14 cellular contexts compared by ENCODE assay signal in genomic region chr1:81406292-81406691, GRCh38.
DNase-seq lines count a peak whose midpoint lies in the region; ATAC-seq and TF ChIP-seq lines count a peak whose summit lies in the region.
"Had no signal": no experiment of that assay in that cellular context is flagged by ENCODE, and none has a peak within 500 bp of the region (broad histone marks: within the 10 kb centered on the region; RNA-seq: fewer than 3 reads in every experiment).

No MANE protein-coding gene starts in this region.

- no peaks in the 10 kb centered on the region for H3K27me3 ChIP-seq in adipocyte (replicated peaks; ENCODE audit: control insufficient read depth, insufficient read depth, low read length)
- H3K27me3 ChIP-seq in iPS-20b (ENCODE audit: insufficient read depth, low read length): no peaks in the 10 kb centered on the region
- H3K27me3 ChIP-seq in upper lobe of left lung: no peaks in the 10 kb centered on the region
- H3K27me3 ChIP-seq: SJSA1 had no signal

- H3K9ac ChIP-seq in adipocyte (ENCODE audit: low read length) (no peak overlapping the region), iPS-20b (ENCODE audit: low read depth, low read length) (no peak overlapping the region)

- H3K9me3 Mint-ChIP-seq in type B pancreatic cell: no peaks in the 10 kb centered on the region
- H3K9me3 Mint-ChIP-seq: IgD-negative memory B cell had no signal

- TF ChIP-seq POLR2A in upper lobe of left lung (IDR thresholded peaks at IDR 0.05): no peak

- H3K27ac Mint-ChIP-seq in type B pancreatic cell: no peak overlapping the region
- H3K27ac Mint-ChIP-seq: IgD-negative memory B cell had no signal

- no peaks in the 10 kb centered on the region for H3K36me3 Mint-ChIP-seq in type B pancreatic cell
- H3K36me3 Mint-ChIP-seq: IgD-negative memory B cell had no signal

- H3K4me1 ChIP-seq in adipocyte (ENCODE audit: control insufficient read depth, insufficient read depth, low read length) (peaks cover 7% of the 10 kb centered on the region), iPS-20b (ENCODE audit: insufficient read depth, low read length) (peaks cover 33% of the 10 kb centered on the region; the same call in 1 of the 2 replicates), upper lobe of left lung (peaks cover 7 to 22% (median 8%) of the 10 kb centered on the region in 4 donors)
- H3K4me1 ChIP-seq: SJSA1 had no signal

- no peak for TF ChIP-seq CTCF in upper lobe of left lung (IDR thresholded peaks at IDR 0.05)
- no peak for TF ChIP-seq CTCF in type B pancreatic cell (conservative IDR thresholded peaks at IDR 0.05)

- H3K4me3 ChIP-seq in adipocyte (ENCODE audit: low read length) (no peak overlapping the region), iPS-20b (ENCODE audit: low read length) (no peak overlapping the region), upper lobe of left lung (no peak overlapping the region)
- H3K4me3 ChIP-seq: SJSA1 had no signal

- H3K27ac ChIP-seq in iPS-20b (ENCODE audit: low read length) (peak overlapping the region; percentile 2), upper lobe of left lung (peak overlapping the region; percentile 12 to 68 (median 41))
- H3K27ac ChIP-seq: RWPE1, SJSA1 had no signal

- H3K9me3 ChIP-seq in adipocyte (ENCODE audit: control insufficient read depth, low read length) (no peaks in the 10 kb centered on the region), iPS-20b (ENCODE audit: insufficient read depth, low read depth, low read length) (no peaks in the 10 kb centered on the region), upper lobe of left lung (no peaks in the 10 kb centered on the region)
- H3K9me3 ChIP-seq: SJSA1 had no signal

- WGBS in upper lobe of left lung, 2 donors: 61 to 71% methylated on average over 5 of the region's 5 CpGs

- peak in 1 of 4 donors; percentile 17 for TF ChIP-seq EP300 in upper lobe of left lung (IDR thresholded peaks at IDR 0.05)

- H3K36me3 ChIP-seq in adipocyte (ENCODE audit: control insufficient read depth, insufficient read depth, low read length, severe bottlenecking): no peaks in the 10 kb centered on the region
- no peaks in the 10 kb centered on the region for H3K36me3 ChIP-seq in iPS-20b (ENCODE audit: insufficient read depth, low read depth, low read length)
- H3K36me3 ChIP-seq in upper lobe of left lung: no peaks in the 10 kb centered on the region
- H3K36me3 ChIP-seq: SJSA1 had no signal

- no peak overlapping the region for H3K4me3 Mint-ChIP-seq in type B pancreatic cell

- H3K4me1 Mint-ChIP-seq in type B pancreatic cell (ENCODE audit: unreplicated experiment): peaks cover 35% of the 10 kb centered on the region

- ATAC-seq in upper lobe of left lung (ENCODE audit: low FRiP score in 2 of 2) (no peak), GM18858 (IDR thresholded peaks at IDR 0.05; ENCODE audit: unreplicated experiment) (no peak)

- peaks cover 5% of the 10 kb centered on the region for H3K27me3 Mint-ChIP-seq in type B pancreatic cell
- H3K27me3 Mint-ChIP-seq: IgD-negative memory B cell had no signal

- DNase-seq in NOMO-1 treated with DMSO at 0.1 percent for 48 hours (lab: John Stamatoyannopoulos, UW; ENCODE audit: unreplicated experiment) (peak; percentile 46), adipocyte (ENCODE audit: low read depth) (peak; percentile 42), upper lobe of left lung (no peak), NCI-H2081 (lab: John Stamatoyannopoulos, UW) (no peak), type B pancreatic cell (ENCODE audit: extremely low spot score, unreplicated experiment) (no peak)
- DNase-seq: C1 segment of cervical spinal cord, NCI-H1436, NCI-H2029 treated with DMSO at 0.1 percent for 48 hours, NCI-H510A treated with DMSO at 0.1 percent for 48 hours had no signal

Comparison
In these comparisons a context has a peak if more than half of its experiments do, and no peak if none do; other contexts are left out.
1. DNase-seq: peak in NOMO-1 treated with DMSO at 0.1 percent for 48 hours (single experiment) and adipocyte (single experiment); none in upper lobe of left lung (0 of 2), NCI-H2081 (0 of 2) and type B pancreatic cell (single experiment).